Comparison of ENCODE assay signal across 20 cellular contexts in the genomic region with DNA sequence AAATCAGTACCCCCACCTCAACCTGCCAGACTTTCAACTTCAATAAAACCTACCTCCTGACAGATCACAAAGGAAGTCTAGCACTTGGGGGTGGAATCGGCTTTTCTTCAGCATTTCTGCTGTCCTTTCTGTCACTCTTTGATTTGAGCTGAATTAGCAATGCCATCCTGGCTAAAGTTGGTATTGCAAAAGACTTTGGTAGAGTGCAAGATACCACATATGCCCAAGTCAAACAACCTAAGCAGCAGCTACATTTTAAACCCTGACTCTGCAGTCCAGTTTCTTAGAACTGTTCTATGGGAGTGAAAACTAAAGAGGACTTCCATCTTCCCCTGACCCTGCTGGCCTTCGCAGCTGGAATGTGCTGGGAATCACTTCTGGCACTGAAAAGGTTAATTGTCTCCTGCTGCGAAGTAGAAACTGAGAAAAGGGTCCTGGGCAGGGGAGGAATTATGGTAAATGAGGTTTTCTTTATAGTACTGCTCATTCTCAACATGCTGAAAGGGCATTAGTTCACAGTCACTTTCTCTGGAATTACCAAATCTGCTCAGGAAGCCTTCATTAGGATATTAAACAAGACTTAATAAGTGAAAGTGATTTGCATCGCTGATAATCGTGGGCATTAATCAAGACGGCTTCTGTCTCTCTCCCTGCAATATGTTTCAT.
DNase-seq lines count a peak whose midpoint lies in the region; ATAC-seq and TF ChIP-seq lines count a peak whose summit lies in the region.
"Had no signal": no experiment of that assay in that cellular context is flagged by ENCODE, and none has a peak within 500 bp of the region (broad histone marks: within the 10 kb centered on the region; RNA-seq: fewer than 3 reads in every experiment).

No MANE protein-coding gene starts in this region.

- no peak for ATAC-seq in CD8-positive, alpha-beta T cell
- no peak for ATAC-seq in GM19395 (IDR thresholded peaks at IDR 0.05; ENCODE audit: unreplicated experiment)
- ATAC-seq in HG02678 (IDR thresholded peaks at IDR 0.05; ENCODE audit: unreplicated experiment), result no peak
- ATAC-seq: A549 had no signal

- intact Hi-C loops in CD8-positive, alpha-beta T cell (cut with DNase I, micrococcal nuclease), result no loop called here

- peaks cover 51% of the 10 kb centered on the region for H3K4me1 ChIP-seq in neural progenitor cell
- H3K4me1 ChIP-seq in CD8-positive, alpha-beta T cell (ENCODE audit: insufficient read depth, low read length), result no peaks in the 10 kb centered on the region
- H3K4me1 ChIP-seq: A549 had no signal

- H3K9me3 Mint-ChIP-seq in neural progenitor cell, result peaks cover 19% of the 10 kb centered on the region
- H3K9me3 Mint-ChIP-seq in CD8-positive, alpha-beta T cell, result no peaks in the 10 kb centered on the region
- H3K9me3 Mint-ChIP-seq: CD4-positive, alpha-beta T cell; H9 had no signal

- H2AFZ ChIP-seq in neural progenitor cell (replicated peaks), result no peak overlapping the region

- CTCF ChIA-PET in CD8-positive, alpha-beta T cell (lab: Charles Lee), result interaction anchor here (1.2 kb wide), 1 partner anchor 15 kb away, joined by 3 read pairs; no protein-coding TSS in a partner anchor

- H3K4me3 Mint-ChIP-seq in neural progenitor cell, result peak overlapping the region; percentile 12
- H3K4me3 Mint-ChIP-seq in CD8-positive, alpha-beta T cell, result no peak overlapping the region
- H3K4me3 Mint-ChIP-seq: CD4-positive, alpha-beta T cell; H9 had no signal

- H3K4me1 Mint-ChIP-seq in neural progenitor cell, result peaks cover 38% of the 10 kb centered on the region
- H3K4me1 Mint-ChIP-seq in CD8-positive, alpha-beta T cell (ENCODE audit: low read depth), result no peaks in the 10 kb centered on the region

- POLR2A ChIA-PET in CD8-positive, alpha-beta T cell (lab: Charles Lee), result no interaction called here

- H3K9ac ChIP-seq in neural progenitor cell, result no peak overlapping the region

- H3K27me3 Mint-ChIP-seq in neural progenitor cell (ENCODE audit: insufficient read depth, low read depth), result peaks cover 24% of the 10 kb centered on the region
- H3K27me3 Mint-ChIP-seq in CD8-positive, alpha-beta T cell (ENCODE audit: low read depth), result peaks cover 15% of the 10 kb centered on the region

- H3K27ac ChIP-seq in VCaP (peak overlapping the region; percentile 53), neural progenitor cell (no peak overlapping the region)
- H3K27ac ChIP-seq in CD8-positive, alpha-beta T cell (ENCODE audit: low read depth, low read length), result no peak overlapping the region
- H3K27ac ChIP-seq: A549, SK-N-MC had no signal

- TF ChIP-seq CTCF in VCaP (conservative IDR thresholded peaks at IDR 0.05) (no peak), neural progenitor cell (IDR thresholded peaks at IDR 0.05) (no peak)
- TF ChIP-seq CTCF in CD8-positive, alpha-beta T cell (IDR thresholded peaks at IDR 0.05), result no peak

- H3K27ac Mint-ChIP-seq in neural progenitor cell, result no peak overlapping the region
- no peak overlapping the region for H3K27ac Mint-ChIP-seq in CD8-positive, alpha-beta T cell
- H3K27ac Mint-ChIP-seq: CD4-positive, alpha-beta T cell; H9 had no signal

- peaks cover 11% of the 10 kb centered on the region for H4K20me1 ChIP-seq in neural progenitor cell (ENCODE audit: low read depth)

- H3K4me3 ChIP-seq in H7 (ENCODE audit: insufficient read depth, low read depth, low read length), result no peak overlapping the region
- peak overlapping the region; percentile 7 for H3K4me3 ChIP-seq in neural progenitor cell
- H3K4me3 ChIP-seq in CD8-positive, alpha-beta T cell (ENCODE audit: low read depth, low read length), result no peak overlapping the region
- H3K4me3 ChIP-seq: A549, SK-N-MC had no signal

- H3F3A ChIP-seq in neural progenitor cell (ENCODE audit: low read depth), result peaks cover 14% of the 10 kb centered on the region

- peak overlapping the region; percentile 37 for H3K4me2 ChIP-seq in neural progenitor cell
- H3K4me2 ChIP-seq: A549 had no signal

- H3K27me3 ChIP-seq in H7 (ENCODE audit: control insufficient read depth, insufficient read depth, low read length), result peaks cover 2% of the 10 kb centered on the region; the same call in 1 of the 2 replicates
- peaks cover 18% of the 10 kb centered on the region for H3K27me3 ChIP-seq in neural progenitor cell
- no peaks in the 10 kb centered on the region for H3K27me3 ChIP-seq in CD8-positive, alpha-beta T cell (ENCODE audit: insufficient read depth, low read length)

- no peaks in the 10 kb centered on the region for H3K9me3 ChIP-seq in neural progenitor cell (ENCODE audit: low read depth)
- no peaks in the 10 kb centered on the region for H3K9me3 ChIP-seq in CD8-positive, alpha-beta T cell (ENCODE audit: low read length)

- no peaks in the 10 kb centered on the region for H3K79me2 ChIP-seq in neural progenitor cell (ENCODE audit: low read depth)

- no peaks in the 10 kb centered on the region for H3K36me3 Mint-ChIP-seq in neural progenitor cell
- no peaks in the 10 kb centered on the region for H3K36me3 Mint-ChIP-seq in CD8-positive, alpha-beta T cell

- DNase-seq in H7, result peak; percentile 11
- peak; percentile 24 for DNase-seq in iPS-NIHi11 (ENCODE audit: low spot score)
- peak; percentile 72 for DNase-seq in neural progenitor cell (ENCODE audit: low spot score)
- DNase-seq in CD8-positive, alpha-beta T cell, result no peak
- no peak for DNase-seq in DMS79 treated with DMSO at 0.1 percent for 48 hours (lab: John Stamatoyannopoulos, UW)
- DNase-seq: CD4-positive, alpha-beta T cell; EL; H9; Kasumi-1; NCI-H1092 treated with DMSO at 0.1 percent for 48 hours; NCI-H2081 treated with DMSO at 0.1 percent for 48 hours; NCI-H446 treated with DMSO at 0.1 percent for 48 hours; NCI-H69; NK-92 treated with Interleukin-12 subunit alpha and Interleukin-12 subunit beta, amount 100 ng/mL, for 24 hours; Right ventricle myocardium superior had no signal

- H3K36me3 ChIP-seq in H7 (replicated peaks; ENCODE audit: control insufficient read depth, insufficient read depth, low read length) (no peaks in the 10 kb centered on the region), neural progenitor cell (no peaks in the 10 kb centered on the region)
- no peaks in the 10 kb centered on the region for H3K36me3 ChIP-seq in CD8-positive, alpha-beta T cell (ENCODE audit: insufficient read depth, low read length)

Comparison
In these comparisons a context has a peak if more than half of its experiments do, and no peak if none do; other contexts are left out.
1. DNase-seq: peak in H7 (single experiment), iPS-NIHi11 (single experiment) and neural progenitor cell (single experiment); none in CD8-positive, alpha-beta T cell (0 of 7) and DMS79 treated with DMSO at 0.1 percent for 48 hours (single experiment).